ENCODE assay signal across 1 cellular context in genomic region chr14:35121887-35122695, GRCh38.
TF ChIP-seq lines count a peak whose summit lies in the region.

PPP2R3C (minus strand) TSS chr14:35121990; CDS start chr14:35121959, 31 bp downstream.
PRORP (plus strand) TSS chr14:35122552; CDS start chr14:35123246, 694 bp downstream.

TF ChIP-seq in K562, 482 proteins besides CTCF, POLR2A, EP300 and RAD21 (continued from another document and continues in another):
- no peak for TF ChIP-seq ATF4 (CRISPR knock-in tag; IDR thresholded peaks at IDR 0.05)
- peak; percentile 71 for TF ChIP-seq MEIS2 (IDR thresholded peaks at IDR 0.05; ENCODE audit: partially characterized antibody)
- TF ChIP-seq ZNF133 (CRISPR knock-in tag; IDR thresholded peaks at IDR 0.05), result no peak
- TF ChIP-seq NCOA4 (IDR thresholded peaks at IDR 0.05; ENCODE audit: partially characterized antibody), result no peak
- no peak for TF ChIP-seq GATAD2A (IDR thresholded peaks at IDR 0.05)
- TF ChIP-seq E2F5 (CRISPR knock-in tag; IDR thresholded peaks at IDR 0.05), result 0 out of 2 replicates have a peak, but pooled peaks have one; percentile 63
- no peak for TF ChIP-seq EWSR1 (IDR thresholded peaks at IDR 0.05; ENCODE audit: borderline replicate concordance, low read depth, partially characterized antibody)
- peak; percentile 80 for TF ChIP-seq HDAC3 (IDR thresholded peaks at IDR 0.05; ENCODE audit: borderline replicate concordance, partially characterized antibody)
- TF ChIP-seq CXXC5 (CRISPR knock-in tag; IDR thresholded peaks at IDR 0.05), result peak; percentile 85
- no peak for TF ChIP-seq KDM1A (IDR thresholded peaks at IDR 0.05)
- peak; percentile 39 for TF ChIP-seq FOXP4 (CRISPR knock-in tag; IDR thresholded peaks at IDR 0.05; ENCODE audit: borderline replicate concordance)
- no peak for TF ChIP-seq RB1 (IDR thresholded peaks at IDR 0.05; ENCODE audit: low read depth)
- no peak for TF ChIP-seq MXD1 (CRISPR knock-in tag; IDR thresholded peaks at IDR 0.05; ENCODE audit: borderline replicate concordance, poor library complexity, severe bottlenecking)
- peak; percentile 69; the same call in 1 of the 2 replicates for TF ChIP-seq CREB3L1 (IDR thresholded peaks at IDR 0.05; ENCODE audit: borderline replicate concordance, low read depth)
- TF ChIP-seq CC2D1A (IDR thresholded peaks at IDR 0.05), result no peak
- TF ChIP-seq ZC3H4 (CRISPR knock-in tag; IDR thresholded peaks at IDR 0.05; ENCODE audit: borderline replicate concordance), result no peak; the same call in 1 of the 2 replicates
- no peak for TF ChIP-seq ID3 (CRISPR knock-in tag; IDR thresholded peaks at IDR 0.05)
- peak; percentile 88 for TF ChIP-seq ID3 (tag; IDR thresholded peaks at IDR 0.05)
- peak; percentile 92 for TF ChIP-seq ZNF143 (CRISPR knock-in tag; IDR thresholded peaks at IDR 0.05)
- TF ChIP-seq E2F6 (IDR thresholded peaks at IDR 0.05; ENCODE audit: borderline replicate concordance in 1 of 2, extremely low read depth in 1 of 2, insufficient read depth in 1 of 2, insufficient read length in 1 of 2, low read depth in 1 of 2, low read length in 1 of 2, poor library complexity in 1 of 2, severe bottlenecking in 1 of 2), result peak; percentile 87 to 96
- TF ChIP-seq CAMTA2 (CRISPR knock-in tag; conservative IDR thresholded peaks at IDR 0.05), result no peak
- no peak for TF ChIP-seq ZNF282 (CRISPR knock-in tag; IDR thresholded peaks at IDR 0.05)
- TF ChIP-seq ZNF165 (CRISPR knock-in tag; IDR thresholded peaks at IDR 0.05; ENCODE audit: borderline replicate concordance), result no peak
- no peak for TF ChIP-seq OTX1 (CRISPR knock-in tag; IDR thresholded peaks at IDR 0.05)
- TF ChIP-seq TSC22D4 (tag; IDR thresholded peaks at IDR 0.05), result no peak
- peak; percentile 83 for TF ChIP-seq CBFA2T2 (conservative IDR thresholded peaks at IDR 0.05)
- no peak for TF ChIP-seq ZNF217 (CRISPR knock-in tag; IDR thresholded peaks at IDR 0.05)
- no peak for TF ChIP-seq PATZ1 (CRISPR knock-in tag; IDR thresholded peaks at IDR 0.05; ENCODE audit: borderline replicate concordance)
- TF ChIP-seq ZNF239 (CRISPR knock-in tag; IDR thresholded peaks at IDR 0.05), result no peak
- peak; percentile 46 for TF ChIP-seq AFF4 (CRISPR knock-in tag; IDR thresholded peaks at IDR 0.05)
- TF ChIP-seq ZBTB17 (CRISPR knock-in tag; IDR thresholded peaks at IDR 0.05), result no peak
- no peak for TF ChIP-seq GATAD2B (IDR thresholded peaks at IDR 0.05; ENCODE audit: borderline replicate concordance)
- no peak for TF ChIP-seq BRD9 (IDR thresholded peaks at IDR 0.05; ENCODE audit: low read depth, partially characterized antibody)
- TF ChIP-seq STAG1 (CRISPR knock-in tag; IDR thresholded peaks at IDR 0.05; ENCODE audit: borderline replicate concordance), result no peak
- no peak for TF ChIP-seq ZNF253 (CRISPR knock-in tag; conservative IDR thresholded peaks at IDR 0.05)
- no peak for TF ChIP-seq MEF2D (tag; conservative IDR thresholded peaks at IDR 0.05; ENCODE audit: low read depth)
- no peak for TF ChIP-seq MED1 (CRISPR knock-in tag; IDR thresholded peaks at IDR 0.05; ENCODE audit: borderline replicate concordance)
- no peak for TF ChIP-seq BCOR (IDR thresholded peaks at IDR 0.05)
- no peak for TF ChIP-seq ZNF699 (CRISPR knock-in tag; IDR thresholded peaks at IDR 0.05; ENCODE audit: insufficient replicate concordance)
- TF ChIP-seq ZNF445 (CRISPR knock-in tag; IDR thresholded peaks at IDR 0.05; ENCODE audit: low read depth), result no peak
- TF ChIP-seq TARDBP (IDR thresholded peaks at IDR 0.05), result no peak
- peak; percentile 98 for TF ChIP-seq MAX (CRISPR knock-in tag; IDR thresholded peaks at IDR 0.05)
- TF ChIP-seq CBX5 (IDR thresholded peaks at IDR 0.05; ENCODE audit: borderline replicate concordance, low read depth), result no peak
- TF ChIP-seq FOXO4 (CRISPR knock-in tag; IDR thresholded peaks at IDR 0.05), result no peak
- TF ChIP-seq ARID2 (IDR thresholded peaks at IDR 0.05), result no peak
- no peak for TF ChIP-seq STAT6 (CRISPR knock-in tag; IDR thresholded peaks at IDR 0.05)
- TF ChIP-seq ZBTB26 (CRISPR knock-in tag; IDR thresholded peaks at IDR 0.05), result no peak; the same call in 1 of the 2 replicates
